Comparison of ENCODE assay signal across 20 cellular contexts in genomic region chr15:40918146-40918798, GRCh38. TPM values are rescaled to one million over a fixed set of nuclear protein-coding genes. Genes with fewer than 3 reads are reported as not detected.
DNase-seq lines count a peak whose midpoint lies in the region; ATAC-seq, FAIRE-seq and TF ChIP-seq lines count a peak whose summit lies in the region.
"Had no signal": no experiment of that assay in that cellular context is flagged by ENCODE, and none has a peak within 500 bp of the region (broad histone marks: within the 10 kb centered on the region; RNA-seq: fewer than 3 reads in every experiment).

No MANE protein-coding gene starts in this region.

- no peaks in the 10 kb centered on the region for H3K4me1 Mint-ChIP-seq in mesothelial cell of epicardium
- H3K4me1 Mint-ChIP-seq: activated CD4-positive, alpha-beta memory T cell treated with anti-CD3 and anti-CD28 coated beads, Interleukin-2, amount 10 ng/mL, durations not matched to agents 7 days and 5 days; endodermal cell; stimulated activated effector memory CD8-positive, alpha-beta T cell treated with anti-CD3 and anti-CD28 coated beads, Interleukin-12 subunit alpha, Interleukin-12 subunit beta, amount 100 ng/mL, for 72 hours had no signal

- peak overlapping the region in 9 of 10 donors; percentile 3 to 48 (median 39) for H3K4me3 ChIP-seq in heart right ventricle
- H3K4me3 ChIP-seq in endothelial cell of umbilical vein (replicated peaks in 1 of 3; ENCODE audit: insufficient read depth in 1 of 3, low read depth in 1 of 3, low read length in 3 of 3) = no peak overlapping the region
- H3K4me3 ChIP-seq in mesenchymal stem cell (ENCODE audit: insufficient read depth in 1 of 2, low read depth in 1 of 2, low read length in 2 of 2) = no peak overlapping the region
- H3K4me3 ChIP-seq: adrenal gland had no signal

- H3K27me3 Mint-ChIP-seq in mesothelial cell of epicardium (ENCODE audit: low read depth) = peaks cover 24% of the 10 kb centered on the region

- H3K27ac ChIP-seq in heart right ventricle (peak overlapping the region; percentile 44 to 90 (median 78)), endothelial cell of umbilical vein (ENCODE audit: insufficient read depth, low read depth, low read length) (peak overlapping the region; percentile 95), mesenchymal stem cell (ENCODE audit: low read length, poor library complexity, severe bottlenecking) (no peak overlapping the region)

- H3K18ac ChIP-seq in mesenchymal stem cell (ENCODE audit: low read depth in 1 of 2, low read length in 2 of 2) = no peak overlapping the region

- dilution Hi-C loops in endothelial cell of umbilical vein (cut with MboI; ENCODE audit: extremely low pct_ligation_motif_present, low sequenced_read_pairs) = no loop called here

- TF ChIP-seq POLR2A in endothelial cell of umbilical vein (IDR thresholded peaks at IDR 0.05; ENCODE audit: low read depth, low read length) = no peak

- H3K4me3 Mint-ChIP-seq in mesothelial cell of epicardium = no peak overlapping the region
- H3K4me3 Mint-ChIP-seq: activated CD4-positive, alpha-beta memory T cell treated with anti-CD3 and anti-CD28 coated beads, Interleukin-2, amount 10 ng/mL, durations not matched to agents 7 days and 5 days; endodermal cell; HFFc6; IgD-negative memory B cell; stimulated activated effector memory CD8-positive, alpha-beta T cell treated with anti-CD3 and anti-CD28 coated beads, Interleukin-12 subunit alpha, Interleukin-12 subunit beta, amount 100 ng/mL, for 72 hours had no signal

- no peak overlapping the region for H4K8ac ChIP-seq in mesenchymal stem cell (ENCODE audit: low read length)

- CTCF ChIA-PET in endothelial cell of umbilical vein (lab: Charles Lee) = interaction anchor here (0.9 to 6.5 kb wide), 11 partner anchors 8 to 101 kb away, joined by 3 to 100 read pairs (median 5); partner anchors contain the start of gene DLL4

- H3K9ac ChIP-seq in endothelial cell of umbilical vein (replicated peaks; ENCODE audit: extremely low read depth, insufficient read depth, low read length) (peak overlapping the region; percentile 81), mesenchymal stem cell (ENCODE audit: low read length) (no peak overlapping the region)

- no peaks in the 10 kb centered on the region for H3K79me2 ChIP-seq in endothelial cell of umbilical vein (ENCODE audit: control insufficient read depth, insufficient read depth, low read length)

- H3K9me3 Mint-ChIP-seq in mesothelial cell of epicardium = no peaks in the 10 kb centered on the region
- H3K9me3 Mint-ChIP-seq: activated CD4-positive, alpha-beta memory T cell treated with anti-CD3 and anti-CD28 coated beads, Interleukin-2, amount 10 ng/mL, durations not matched to agents 7 days and 5 days; endodermal cell; HFFc6; IgD-negative memory B cell; stimulated activated effector memory CD8-positive, alpha-beta T cell treated with anti-CD3 and anti-CD28 coated beads, Interleukin-12 subunit alpha, Interleukin-12 subunit beta, amount 100 ng/mL, for 72 hours had no signal

- POLR2A ChIA-PET in endothelial cell of umbilical vein (lab: Charles Lee) = interaction anchor here (1.8 to 3.1 kb wide), 2 partner anchors 11 to 13 kb away, joined by 4 to 14 read pairs; partner anchors contain the start of gene DLL4

- H3K14ac ChIP-seq in mesenchymal stem cell (ENCODE audit: low read length in 2 of 2) = no peak overlapping the region

- BruUV-seq in endothelial cell of umbilical vein (replicated peaks; lab: Mats Ljungman, UMichigan) = TSS peak; percentile 72

- H3K27me3 ChIP-seq in heart right ventricle (no peaks in the 10 kb centered on the region), endothelial cell of umbilical vein (ENCODE audit: control insufficient read depth in 2 of 2, insufficient read depth in 2 of 2, low read length in 2 of 2) (no peaks in the 10 kb centered on the region), mesenchymal stem cell (ENCODE audit: control insufficient read depth in 1 of 2, insufficient read depth in 1 of 2, low read length in 2 of 2) (peaks cover 16 to 40% of the 10 kb centered on the region in 2 experiments)
- H3K27me3 ChIP-seq: adrenal gland had no signal

- H3K36me3 ChIP-seq in heart right ventricle = no peaks in the 10 kb centered on the region
- no peaks in the 10 kb centered on the region for H3K36me3 ChIP-seq in endothelial cell of umbilical vein (ENCODE audit: control insufficient read depth in 2 of 2, extremely low read depth in 1 of 2, insufficient read depth in 2 of 2, low read length in 2 of 2)
- no peaks in the 10 kb centered on the region for H3K36me3 ChIP-seq in mesenchymal stem cell (ENCODE audit: control insufficient read depth in 1 of 2, insufficient read depth in 2 of 2, low read depth in 1 of 2, low read length in 2 of 2)
- H3K36me3 ChIP-seq: adrenal gland had no signal

- FAIRE-seq in endothelial cell of umbilical vein (lab: Jason Lieb, UNC) = peak; percentile 91
- FAIRE-seq: D721Med, small intestine had no signal

- H3K4me2 ChIP-seq in endothelial cell of umbilical vein (ENCODE audit: insufficient read depth, low read length) (peak overlapping the region; percentile 14), mesenchymal stem cell (ENCODE audit: low read length, poor library complexity, severe bottlenecking) (no peak overlapping the region)

- DNase-seq in heart right ventricle = no peak
- DNase-seq in Right ventricle myocardium inferior (ENCODE audit: missing footprints) = no peak
- DNase-seq in endothelial cell of umbilical vein (ENCODE audit: low read depth, low spot score) = peak; percentile 72
- DNase-seq in mesenchymal stem cell = no peak
- DNase-seq in mesothelial cell of epicardium (ENCODE audit: low spot score in 2 of 2, unreplicated experiment in 2 of 2) = no peak
- no peak for DNase-seq in Kasumi-1 (lab: John Stamatoyannopoulos, UW)
- DNase-seq in NOMO-1 treated with dmso at 0.1 percent for 144 hours (lab: John Stamatoyannopoulos, UW; ENCODE audit: unreplicated experiment) = no peak
- DNase-seq: activated CD4-positive, alpha-beta memory T cell treated with anti-CD3 and anti-CD28 coated beads, Interleukin-2, amount 10 ng/mL, durations not matched to agents 7 days and 5 days; adrenal gland; endodermal cell; foreskin melanocyte; HFFc6; NCI-H345; PC-3; small intestine had no signal

- no peaks in the 10 kb centered on the region for H3K36me3 Mint-ChIP-seq in mesothelial cell of epicardium
- H3K36me3 Mint-ChIP-seq: stimulated activated effector memory CD8-positive, alpha-beta T cell treated with anti-CD3 and anti-CD28 coated beads, Interleukin-12 subunit alpha, Interleukin-12 subunit beta, amount 100 ng/mL, for 72 hours had no signal

- no peak overlapping the region for H3K27ac Mint-ChIP-seq in mesothelial cell of epicardium
- H3K27ac Mint-ChIP-seq: activated CD4-positive, alpha-beta memory T cell treated with anti-CD3 and anti-CD28 coated beads, Interleukin-2, amount 10 ng/mL, durations not matched to agents 7 days and 5 days; endodermal cell; HFFc6; stimulated activated effector memory CD8-positive, alpha-beta T cell treated with anti-CD3 and anti-CD28 coated beads, Interleukin-12 subunit alpha, Interleukin-12 subunit beta, amount 100 ng/mL, for 72 hours had no signal

- H2BK15ac ChIP-seq in mesenchymal stem cell (ENCODE audit: low read depth, poor library complexity, severe bottlenecking) = no peak overlapping the region

- H2AFZ ChIP-seq in endothelial cell of umbilical vein (ENCODE audit: low read depth, low read length) = peak overlapping the region; percentile 74
- no peak overlapping the region for H2AFZ ChIP-seq in mesenchymal stem cell (ENCODE audit: low read depth, low read length)

- H3K9me1 ChIP-seq in endothelial cell of umbilical vein (replicated peaks; ENCODE audit: control insufficient read depth, extremely low read depth, insufficient read depth, low read length) = no peaks in the 10 kb centered on the region

- H3K4me1 ChIP-seq in heart right ventricle = peaks cover 2 to 51% (median 12%) of the 10 kb centered on the region in 9 donors
- peaks cover 46% of the 10 kb centered on the region for H3K4me1 ChIP-seq in endothelial cell of umbilical vein (ENCODE audit: control insufficient read depth, extremely low read depth, insufficient read depth, low read length)
- peaks cover 14% of the 10 kb centered on the region for H3K4me1 ChIP-seq in mesenchymal stem cell (ENCODE audit: control insufficient read depth, insufficient read depth, low read depth, low read length)
- H3K4me1 ChIP-seq: adrenal gland had no signal

- no peak for TF ChIP-seq CTCF in heart right ventricle (IDR thresholded peaks at IDR 0.05)
- TF ChIP-seq CTCF in endothelial cell of umbilical vein (IDR thresholded peaks at IDR 0.05; ENCODE audit: extremely low read depth in 1 of 2, insufficient read depth in 1 of 2, low read depth in 1 of 2, low read length in 2 of 2) = no peak
- TF ChIP-seq CTCF in mesothelial cell of epicardium (IDR thresholded peaks at IDR 0.05; ENCODE audit: unreplicated experiment) = no peak

- no peaks in the 10 kb centered on the region for H3K79me1 ChIP-seq in mesenchymal stem cell (replicated peaks; ENCODE audit: low read length, poor library complexity, severe bottlenecking)

- no peak overlapping the region for H3K23ac ChIP-seq in mesenchymal stem cell (ENCODE audit: low read length in 2 of 2)

- 59 to 62% methylated on average over 15 of the region's 15 CpGs for WGBS in heart right ventricle, 2 donors
- WGBS in mesenchymal stem cell = 77% methylated on average over 15 of the region's 15 CpGs

- H4K91ac ChIP-seq in mesenchymal stem cell (ENCODE audit: low read length) = peak overlapping the region; percentile 31

- no peak overlapping the region for H3K4ac ChIP-seq in mesenchymal stem cell (ENCODE audit: low read depth in 1 of 2, low read length in 2 of 2)

- H4K20me1 ChIP-seq in endothelial cell of umbilical vein (replicated peaks; ENCODE audit: control insufficient read depth, extremely low read depth, insufficient read depth, low read length) = no peaks in the 10 kb centered on the region

- H2BK120ac ChIP-seq in mesenchymal stem cell (ENCODE audit: low read depth, low read length) = no peak overlapping the region

- no peak overlapping the region for H2AK5ac ChIP-seq in mesenchymal stem cell (ENCODE audit: low read length, severe bottlenecking)

- H2BK12ac ChIP-seq in mesenchymal stem cell (ENCODE audit: low read length in 2 of 2) = no peak overlapping the region

- H3K9me3 ChIP-seq in heart right ventricle = no peaks in the 10 kb centered on the region
- H3K9me3 ChIP-seq in endothelial cell of umbilical vein (replicated peaks; ENCODE audit: control insufficient read depth, insufficient read depth, low read length) = no peaks in the 10 kb centered on the region
- no peaks in the 10 kb centered on the region for H3K9me3 ChIP-seq in mesenchymal stem cell (ENCODE audit: control insufficient read depth, low read length)
- H3K9me3 ChIP-seq: adrenal gland had no signal

- intact Hi-C loops in heart right ventricle (cut with DNase I) = no loop called here
- intact Hi-C loops in Right ventricle myocardium inferior (cut with DNase I) = no loop called here
- intact Hi-C loops in endothelial cell of umbilical vein (cut with micrococcal nuclease) = loop anchor here (1.0 kb wide), 3 partner anchors 11 to 23 kb away; partner anchors contain the start of gene DLL4

- H2BK5ac ChIP-seq in mesenchymal stem cell (ENCODE audit: low read depth, low read length, poor library complexity, severe bottlenecking) = no peak overlapping the region

- ATAC-seq in heart right ventricle (peak; percentile 10 to 67 (median 28)), Right ventricle myocardium inferior (no peak), GM21619 (IDR thresholded peaks at IDR 0.05; ENCODE audit: unreplicated experiment) (no peak)
- ATAC-seq: PC-3; stimulated activated effector memory CD8-positive, alpha-beta T cell treated with anti-CD3 and anti-CD28 coated beads, Interleukin-12 subunit alpha, Interleukin-12 subunit beta, amount 100 ng/mL, for 72 hours had no signal

RNA-seq across cellular contexts. Expression of gene DLL4, which starts 10.9 kb away (rescaled TPM):
- total RNA-seq in heart right ventricle = 10 to 100 TPM in 8 of 10 donors, 1 to 10 TPM in 2; 6.5 to 24.8 (median 16.6) TPM
- 10 to 100 TPM in 1 of 2 donors, 1 to 10 TPM in 1; 8.7 to 10.2 TPM for polyA plus RNA-seq in heart right ventricle
- 11.1 TPM for total RNA-seq in Right ventricle myocardium inferior
- 55.2 and 75.8 TPM in 2 replicates for total RNA-seq in endothelial cell of umbilical vein
- polyA plus RNA-seq in endothelial cell of umbilical vein = 25.5 and 57.8 TPM in 2 replicates
- polyA plus RNA-seq in endothelial cell of umbilical vein (2011; cell fraction: cytosol; rRNA removed) = 26.3 and 26.9 TPM in 2 replicates
- polyA plus RNA-seq in endothelial cell of umbilical vein (2011; cell fraction: nucleus; rRNA removed) = 173 and 179 TPM in 2 replicates
- 3.9 and 5.5 TPM in 2 replicates for polyA plus RNA-seq in endothelial cell of umbilical vein (2012)
- 41.3 and 85.8 TPM in 2 replicates for polyA minus RNA-seq in endothelial cell of umbilical vein
- 7.6 TPM for polyA minus RNA-seq in endothelial cell of umbilical vein (2011; cell fraction: cytosol; rRNA and poly(A)+ RNA removed)
- 142 and 155 TPM in 2 replicates for polyA minus RNA-seq in endothelial cell of umbilical vein (2011; cell fraction: nucleus; rRNA and poly(A)+ RNA removed)
- polyA plus RNA-seq in mesenchymal stem cell (2013, experiment 1 of 2) = 25.3 TPM
- polyA plus RNA-seq in mesenchymal stem cell (2013, experiment 2 of 2) = 25.3 TPM
- total RNA-seq in mesothelial cell of epicardium = 0.20 to 0.31 TPM (median 0.24 TPM) in 3 replicates
- total RNA-seq: activated CD4-positive, alpha-beta memory T cell treated with anti-CD3 and anti-CD28 coated beads, Interleukin-2, amount 10 ng/mL, durations not matched to agents 7 days and 5 days had no signal
- polyA plus RNA-seq: IgD-negative memory B cell had no signal

RNA-seq across cellular contexts. Expression of gene VPS18, which starts 24.0 kb away (rescaled TPM):
- 10 to 100 TPM; 16.0 to 25.0 (median 21.5) TPM for total RNA-seq in heart right ventricle
- 10 to 100 TPM; 10.5 to 12.2 TPM for polyA plus RNA-seq in heart right ventricle
- total RNA-seq in Right ventricle myocardium inferior = 20.6 TPM
- total RNA-seq in endothelial cell of umbilical vein = 32.8 and 33.3 TPM in 2 replicates
- polyA plus RNA-seq in endothelial cell of umbilical vein = 29.3 and 34.1 TPM in 2 replicates
- polyA plus RNA-seq in endothelial cell of umbilical vein (2011; cell fraction: cytosol; rRNA removed) = 19.1 and 21.5 TPM in 2 replicates
- polyA plus RNA-seq in endothelial cell of umbilical vein (2011; cell fraction: nucleus; rRNA removed) = 24.1 and 25.4 TPM in 2 replicates
- 22.5 and 22.6 TPM in 2 replicates for polyA plus RNA-seq in endothelial cell of umbilical vein (2012)
- polyA minus RNA-seq in endothelial cell of umbilical vein = 50.3 and 70.1 TPM in 2 replicates
- polyA minus RNA-seq in endothelial cell of umbilical vein (2011; cell fraction: cytosol; rRNA and poly(A)+ RNA removed) = 41.5 TPM
- 20.5 and 25.5 TPM in 2 replicates for polyA minus RNA-seq in endothelial cell of umbilical vein (2011; cell fraction: nucleus; rRNA and poly(A)+ RNA removed)
- 30.6 TPM for polyA plus RNA-seq in mesenchymal stem cell (2013, experiment 1 of 2)
- polyA plus RNA-seq in mesenchymal stem cell (2013, experiment 2 of 2) = 29.8 TPM
- total RNA-seq in mesothelial cell of epicardium = 30.1 to 31.2 TPM (median 30.5 TPM) in 3 replicates

RNA-seq across cellular contexts. Expression of gene CHAC1, which starts 35.0 kb away (rescaled TPM):
- total RNA-seq in heart right ventricle (1 to 10 TPM in 7 of 10 donors, under 1 TPM in 3; 0.31 to 4.8 (median 1.7) TPM), Right ventricle myocardium inferior (0.81 TPM), endothelial cell of umbilical vein (4.6 and 5.6 TPM in 2 replicates), mesothelial cell of epicardium (2.7 to 3.2 TPM (median 3.1 TPM) in 3 replicates)
- polyA plus RNA-seq in heart right ventricle (1 to 10 TPM; 1.7 to 7.6 TPM), endothelial cell of umbilical vein (18.9 and 25.7 TPM in 2 replicates)
- 13.1 and 22.6 TPM in 2 replicates for polyA plus RNA-seq in endothelial cell of umbilical vein (2011; cell fraction: cytosol; rRNA removed)
- 25.1 and 29.0 TPM in 2 replicates for polyA plus RNA-seq in endothelial cell of umbilical vein (2011; cell fraction: nucleus; rRNA removed)
- polyA plus RNA-seq in endothelial cell of umbilical vein (2012) = 3.2 and 4.3 TPM in 2 replicates
- polyA minus RNA-seq in endothelial cell of umbilical vein = 10.6 and 13.9 TPM in 2 replicates
- 31.1 TPM for polyA minus RNA-seq in endothelial cell of umbilical vein (2011; cell fraction: cytosol; rRNA and poly(A)+ RNA removed)
- polyA minus RNA-seq in endothelial cell of umbilical vein (2011; cell fraction: nucleus; rRNA and poly(A)+ RNA removed) = 22.0 and 32.1 TPM in 2 replicates
- 88.1 TPM for polyA plus RNA-seq in mesenchymal stem cell (2013, experiment 1 of 2)
- 81.3 TPM for polyA plus RNA-seq in mesenchymal stem cell (2013, experiment 2 of 2)

RNA-seq across cellular contexts. Expression of gene RHOV, which starts 44.2 kb away (rescaled TPM):
- total RNA-seq in heart right ventricle = not detected
- polyA plus RNA-seq in heart right ventricle = under 1 TPM in 1 of 2 donors, not detected in 1; 0.03 TPM
- total RNA-seq in Right ventricle myocardium inferior = not detected
- total RNA-seq in endothelial cell of umbilical vein = 0.18 and 0.20 TPM in 2 replicates
- 0.15 and 0.19 TPM in 2 replicates for polyA plus RNA-seq in endothelial cell of umbilical vein
- 0.04 and 0.08 TPM in 2 replicates for polyA plus RNA-seq in endothelial cell of umbilical vein (2011; cell fraction: cytosol; rRNA removed)
- 1.1 TPM in 2 replicates for polyA plus RNA-seq in endothelial cell of umbilical vein (2011; cell fraction: nucleus; rRNA removed)
- 0.23 and 0.35 TPM in 2 replicates for polyA plus RNA-seq in endothelial cell of umbilical vein (2012)
- polyA minus RNA-seq in endothelial cell of umbilical vein = 0.15 TPM in 1 of 2 replicates, not detected in the other
- 29.2 TPM for polyA minus RNA-seq in endothelial cell of umbilical vein (2011; cell fraction: cytosol; rRNA and poly(A)+ RNA removed)
- 0.38 and 0.96 TPM in 2 replicates for polyA minus RNA-seq in endothelial cell of umbilical vein (2011; cell fraction: nucleus; rRNA and poly(A)+ RNA removed)
- 0.06 TPM for polyA plus RNA-seq in mesenchymal stem cell (2013, experiment 1 of 2)
- polyA plus RNA-seq in mesenchymal stem cell (2013, experiment 2 of 2) = 0.04 TPM
- total RNA-seq in mesothelial cell of epicardium = 3.4 to 4.4 TPM (median 3.4 TPM) in 3 replicates
- total RNA-seq: activated CD4-positive, alpha-beta memory T cell treated with anti-CD3 and anti-CD28 coated beads, Interleukin-2, amount 10 ng/mL, durations not matched to agents 7 days and 5 days; omental fat pad had no signal
- polyA plus RNA-seq: IgD-negative memory B cell had no signal

Comparison
In these comparisons a context has a peak if more than half of its experiments do, and no peak if none do; other contexts are left out.
1. ATAC-seq: peak in heart right ventricle (8 of 8); none in Right ventricle myocardium inferior (single experiment) and GM21619 (single experiment).
2. H3K4me3 ChIP-seq: peak in heart right ventricle (9 of 10); none in endothelial cell of umbilical vein (0 of 3) and mesenchymal stem cell (0 of 2).